ENCODE assay signal across 8 cellular contexts in the genomic region with DNA sequence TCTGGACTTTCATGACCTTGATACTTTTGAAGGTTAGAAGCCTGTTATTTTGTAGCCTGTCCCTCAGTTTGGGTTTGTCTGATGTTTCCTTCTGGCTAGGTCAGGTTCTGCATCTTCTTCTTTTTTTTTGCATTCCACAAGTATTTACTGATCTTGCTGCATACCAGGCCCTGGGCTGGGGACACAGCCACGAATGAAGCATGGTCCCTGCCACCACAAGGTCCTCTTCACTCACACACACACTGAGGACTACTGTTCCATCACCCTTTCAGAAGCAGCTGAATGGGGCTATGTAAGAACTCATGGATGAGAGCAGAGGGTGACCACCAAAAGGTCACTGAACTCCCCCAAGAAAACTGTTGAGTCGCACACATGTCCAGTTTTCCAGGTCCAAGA.
"Had no signal": no experiment of that assay in that cellular context is flagged by ENCODE, and none has a peak within 500 bp of the region (broad histone marks: within the 10 kb centered on the region; RNA-seq: fewer than 3 reads in every experiment).

No MANE protein-coding gene starts in this region.

- H3K4me3 ChIP-seq: GM23248, HAP-1, K562 had no signal

- ATAC-seq: HCT116, K562 had no signal

- DNase-seq: GM23248, GOT3, H7, HFFc6 had no signal

- H3K36me3 ChIP-seq: HAP-1 had no signal

- H3K27ac ChIP-seq: GM23248 had no signal

- H2AFZ ChIP-seq: GM23248 had no signal

- FAIRE-seq: HTR-8/SVneo, K562 had no signal

- H3K9me3 ChIP-seq: HAP-1 had no signal

- H3K9ac ChIP-seq: GM23248 had no signal

- H3K4me1 ChIP-seq: HAP-1 had no signal
